ENCODE assay signal across 9 cellular contexts in the genomic region with DNA sequence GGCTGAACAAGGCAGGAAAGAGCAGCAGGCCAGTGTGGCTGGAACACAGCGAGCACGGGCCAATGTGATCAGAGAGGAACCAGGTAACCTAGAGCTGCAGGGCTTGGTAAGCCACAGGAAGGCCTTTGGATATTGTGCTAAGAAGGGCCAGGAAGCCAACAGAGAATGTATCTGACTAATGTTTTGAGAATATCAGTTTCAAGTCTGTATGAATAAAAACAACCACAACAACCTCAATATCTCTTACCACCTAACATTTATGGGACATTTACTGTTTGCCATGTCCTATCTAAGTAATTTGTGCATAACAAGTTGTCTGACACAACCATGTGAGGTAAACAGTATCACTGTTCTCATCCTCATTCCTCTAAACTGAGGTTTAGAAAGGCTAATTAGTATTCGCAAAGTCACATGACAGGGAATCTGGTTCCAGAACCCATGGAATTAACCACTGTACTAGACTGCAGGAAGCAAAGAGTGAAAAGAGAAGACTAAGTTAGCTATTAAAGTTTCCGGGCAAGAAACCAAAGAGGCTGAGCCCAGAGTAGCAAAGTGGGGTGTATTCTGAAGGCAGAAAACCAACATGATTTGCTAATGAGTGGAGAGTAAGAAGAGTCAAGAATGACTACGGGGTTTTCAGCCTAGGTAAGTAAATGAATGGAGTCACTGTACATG. TPM values are rescaled to one million over a fixed set of nuclear protein-coding genes. Genes with fewer than 3 reads are reported as not detected.
A peak's percentile ranks its signal among the peaks of the same experiment; 100 is the strongest.
DNase-seq lines count a peak whose midpoint lies in the region; ATAC-seq, FAIRE-seq and TF ChIP-seq lines count a peak whose summit lies in the region.
"Had no signal": no experiment of that assay in that cellular context is flagged by ENCODE, and none has a peak within 500 bp of the region (broad histone marks: within the 10 kb centered on the region; RNA-seq: fewer than 3 reads in every experiment).

No MANE protein-coding gene starts in this region.

- DNase-seq in stimulated activated CD4-positive, alpha-beta T cell treated with anti-CD3 and anti-CD28 coated beads, Interleukin-15, amount 100 ng/mL, for 24 hours: peak; percentile 29
- no peak for DNase-seq in stimulated activated CD4-positive, alpha-beta T cell treated with anti-CD3 and anti-CD28 coated beads, Interleukin-1b, Interleukin-23, amount 100 ng/mL, for 48 hours
- no peak for DNase-seq in K562 (ENCODE audit: extremely low read depth in 1 of 4, low spot score in 3 of 4)
- DNase-seq in urothelium cell line (ENCODE audit: low spot score): no peak
- DNase-seq in Karpas-422: no peak
- DNase-seq in inferior parietal cortex (ENCODE audit: extremely low spot score): no peak
- DNase-seq: natural killer cell had no signal

- WGBS in K562 (ENCODE audit: insufficient coverage, low coverage, missing lambda C conversion rate): 73% methylated on average over 5 of the region's 5 CpGs

- POLR2A ChIA-PET in K562 (lab: Yijun Ruan, JAX): interaction anchor here (1.1 to 1.8 kb wide), 3 partner anchors 8 to 15 kb away, joined by 3 to 6 read pairs (median 4); no protein-coding TSS in a partner anchor

- no peaks in the 10 kb centered on the region for H3K9me1 ChIP-seq in K562 (ENCODE audit: control insufficient read depth, insufficient read depth, low read length)

- CTCF ChIA-PET in K562 (lab: Yijun Ruan, JAX; ENCODE audit: low intra/inter-chr PET ratio): no interaction called here

- no peaks in the 10 kb centered on the region for H3K9me3 ChIP-seq in K562 (replicated peaks; ENCODE audit: control insufficient read depth, insufficient read depth, low read depth, low read length)
- no peaks in the 10 kb centered on the region for H3K9me3 ChIP-seq in Karpas-422 (ENCODE audit: low read length)

- no TSS peak for BruUV-seq in K562 (replicated peaks; lab: Mats Ljungman, UMichigan)

- TF ChIP-seq POLR2A in K562 (conservative IDR thresholded peaks at IDR 0.05): no peak

- no peak overlapping the region for H3K4me2 ChIP-seq in K562 (ENCODE audit: insufficient read depth, low read length)
- H3K4me2 ChIP-seq in Karpas-422 (ENCODE audit: low read depth, low read length, poor library complexity, severe bottlenecking): no peak overlapping the region

- FAIRE-seq in K562 (lab: Jason Lieb, UNC) (no peak), urothelium cell line (lab: Jason Lieb, UNC) (peak; percentile 74)

- intact Hi-C loops in K562 (cut with micrococcal nuclease): no loop called here

- peaks cover 72% of the 10 kb centered on the region for H3K79me2 ChIP-seq in K562 (ENCODE audit: control insufficient read depth, insufficient read depth, low read length)
- H3K79me2 ChIP-seq in Karpas-422 (ENCODE audit: low read length): peaks cover 98% of the 10 kb centered on the region

- H3K27ac ChIP-seq in K562 (ENCODE audit: extremely low read depth, low read depth, low read length) (no peak overlapping the region), Karpas-422 (ENCODE audit: low read length) (no peak overlapping the region)

- H3K9me2 ChIP-seq in Karpas-422 (replicated peaks; ENCODE audit: insufficient read depth, low read length): no peaks in the 10 kb centered on the region

- H3K36me3 ChIP-seq in K562 (ENCODE audit: control insufficient read depth, insufficient read depth, low read length) (peaks cover 11% of the 10 kb centered on the region; the same call in 1 of the 3 replicates), Karpas-422 (ENCODE audit: insufficient read depth, low read length) (no peaks in the 10 kb centered on the region)

- H4K20me1 ChIP-seq in K562 (replicated peaks; ENCODE audit: control insufficient read depth, insufficient read depth, low read length) (peaks cover 20% of the 10 kb centered on the region), Karpas-422 (ENCODE audit: insufficient read depth, low read depth, low read length) (no peaks in the 10 kb centered on the region; the same call in 1 of the 2 replicates)

- TF ChIP-seq EP300 in K562 (IDR thresholded peaks at IDR 0.05; ENCODE audit: low read length): no peak

- H3K4me3 ChIP-seq in K562: no peak overlapping the region
- H3K4me3 ChIP-seq in Karpas-422 (ENCODE audit: low read length): no peak overlapping the region

- no peaks in the 10 kb centered on the region for H3K27me3 ChIP-seq in K562 (ENCODE audit: control insufficient read depth in 2 of 2, insufficient read depth in 2 of 2, low read length in 2 of 2)
- no peaks in the 10 kb centered on the region for H3K27me3 ChIP-seq in Karpas-422 (ENCODE audit: low read length)

- in situ Hi-C loops in K562 (cut with MboI): no loop called here

- no peak for TF ChIP-seq RAD21 in K562 (CRISPR knock-in tag; conservative IDR thresholded peaks at IDR 0.05 in 1 of 2, IDR thresholded peaks at IDR 0.05 in 1 of 2)

- H3K9ac ChIP-seq in K562 (ENCODE audit: insufficient read depth in 1 of 2, low read depth in 2 of 2, low read length in 2 of 2) (no peak overlapping the region), Karpas-422 (ENCODE audit: low read length) (no peak overlapping the region)

- peak; percentile 67 for ATAC-seq in HG03354 (IDR thresholded peaks at IDR 0.05; ENCODE audit: poor library complexity, severe bottlenecking, unreplicated experiment)
- ATAC-seq in K562: peak; percentile 41
- no peak for ATAC-seq in GM18520 (IDR thresholded peaks at IDR 0.05; ENCODE audit: unreplicated experiment)

- H3K4me1 ChIP-seq in K562 (replicated peaks in 1 of 2; ENCODE audit: control insufficient read depth in 2 of 2, insufficient read depth in 2 of 2, low read length in 2 of 2): 0 out of 5 replicates have a peak, but pooled peaks cover 0 to 2% of the 10 kb centered on the region in 2 experiments
- peaks cover 10% of the 10 kb centered on the region; the same call in 1 of the 2 replicates for H3K4me1 ChIP-seq in Karpas-422 (ENCODE audit: low read length)

- TF ChIP-seq CTCF in K562 (IDR thresholded peaks at IDR 0.05 in 2 of 3, conservative IDR thresholded peaks at IDR 0.05 in 1 of 3; ENCODE audit: insufficient read depth in 2 of 3, low read depth in 1 of 3, low read length in 3 of 3): no peak

- H2AFZ ChIP-seq in K562 (ENCODE audit: low read depth, low read length): no peak overlapping the region
- H2AFZ ChIP-seq in Karpas-422 (ENCODE audit: low read length): no peak overlapping the region

RNA-seq across cellular contexts. Expression of a gene that starts 38.9 kb away (rescaled TPM):
- total RNA-seq in K562 (2011; cell fraction: chromatin; rRNA removed; ENCODE audit: low replicate concordance): 42.1 and 69.3 TPM in 2 replicates
- 30.9 and 32.4 TPM in 2 replicates for total RNA-seq in K562 (2011; cell fraction: nucleolus; rRNA removed)
- 37.6 and 46.4 TPM in 2 replicates for total RNA-seq in K562 (2011; cell fraction: nucleoplasm; rRNA removed)
- total RNA-seq in K562 (2014; rRNA removed): 28.6 and 32.5 TPM in 2 replicates
- 21.7 and 23.8 TPM in 2 replicates for total RNA-seq in K562 (2014; rRNA removed; fragmentation: Illumina TruSeq; extraction: Trizol)
- 28.2 and 31.7 TPM in 2 replicates for total RNA-seq in K562 (2015; rRNA removed; fragmentation: Illumina TruSeq; extraction: Trizol)
- 21.2 and 23.3 TPM in 2 replicates for total RNA-seq in K562 (2021)
- polyA plus RNA-seq in K562 (2011; rRNA removed): 11.0 and 16.9 TPM in 2 replicates
- polyA plus RNA-seq in K562 (2011; cell fraction: cytosol; rRNA removed): 12.1 and 12.4 TPM in 2 replicates
- 16.3 and 17.6 TPM in 2 replicates for polyA plus RNA-seq in K562 (2011; cell fraction: nucleus; rRNA removed)
- 8.8 and 11.4 TPM in 2 replicates for polyA plus RNA-seq in K562 (2012)
- 17.2 and 22.4 TPM in 2 replicates for polyA plus RNA-seq in K562 (2014; fragmentation: Illumina TruSeq; extraction: Trizol)
- polyA plus RNA-seq in K562 (2014; fragmentation: Nextera tagmentation; extraction: Ambion mirVana): 10 to 100 TPM in 1 of 2 experiments, 1 to 10 TPM in 1; 8.1 to 10.1 TPM
- polyA plus RNA-seq in K562 (2014; rRNA removed): 20.0 and 21.7 TPM in 2 replicates
- polyA minus RNA-seq in K562 (2011; rRNA and poly(A)+ RNA removed): 31.0 and 32.1 TPM in 2 replicates
- polyA minus RNA-seq in K562 (2011; cell fraction: cytosol; rRNA and poly(A)+ RNA removed): 16.0 and 19.6 TPM in 2 replicates
- 21.9 and 37.9 TPM in 2 replicates for polyA minus RNA-seq in K562 (2011; cell fraction: nucleus; rRNA and poly(A)+ RNA removed)
- total RNA-seq in Karpas-422 (2014; rRNA removed; shearing (Covaris generic); ENCODE audit: low replicate concordance): 17.4 and 18.9 TPM in 2 replicates

RNA-seq across cellular contexts. Expression of a gene that starts 39.4 kb away (rescaled TPM):
- total RNA-seq in K562 (2011; cell fraction: chromatin; rRNA removed; ENCODE audit: low replicate concordance): 11.3 and 16.8 TPM in 2 replicates
- total RNA-seq in K562 (2011; cell fraction: nucleolus; rRNA removed): 8.8 and 9.3 TPM in 2 replicates
- 10.6 and 12.0 TPM in 2 replicates for total RNA-seq in K562 (2011; cell fraction: nucleoplasm; rRNA removed)
- total RNA-seq in K562 (2014; rRNA removed) (6.9 and 7.1 TPM in 2 replicates), K562 (2014; rRNA removed; fragmentation: Illumina TruSeq; extraction: Trizol) (12.7 and 13.2 TPM in 2 replicates), K562 (2015; rRNA removed; fragmentation: Illumina TruSeq; extraction: Trizol) (12.8 and 13.2 TPM in 2 replicates), K562 (2021) (12.1 and 13.6 TPM in 2 replicates)
- polyA plus RNA-seq in K562 (2011; rRNA removed) (5.3 and 5.9 TPM in 2 replicates), K562 (2014; fragmentation: Illumina TruSeq; extraction: Trizol) (7.1 and 7.7 TPM in 2 replicates), K562 (2014; fragmentation: Nextera tagmentation; extraction: Ambion mirVana) (1 to 10 TPM; 2.1 to 4.2 TPM), K562 (2014; rRNA removed) (5.7 and 7.2 TPM in 2 replicates)
- 2.3 and 3.5 TPM in 2 replicates for polyA plus RNA-seq in K562 (2011; cell fraction: cytosol; rRNA removed)
- polyA plus RNA-seq in K562 (2011; cell fraction: nucleus; rRNA removed): 6.2 and 6.5 TPM in 2 replicates
- polyA plus RNA-seq in K562 (2012): 5.0 and 5.2 TPM in 2 replicates
- 13.4 and 14.7 TPM in 2 replicates for polyA minus RNA-seq in K562 (2011; rRNA and poly(A)+ RNA removed)
- polyA minus RNA-seq in K562 (2011; cell fraction: cytosol; rRNA and poly(A)+ RNA removed): 7.4 and 7.5 TPM in 2 replicates
- polyA minus RNA-seq in K562 (2011; cell fraction: nucleus; rRNA and poly(A)+ RNA removed): 5.3 and 10.2 TPM in 2 replicates
- 12.1 and 12.6 TPM in 2 replicates for total RNA-seq in Karpas-422 (2014; rRNA removed; shearing (Covaris generic); ENCODE audit: low replicate concordance)

RNA-seq across cellular contexts. Expression of a gene that starts 45.1 kb away (rescaled TPM):
- 9.0 and 24.6 TPM in 2 replicates for total RNA-seq in K562 (2011; cell fraction: chromatin; rRNA removed; ENCODE audit: low replicate concordance)
- 8.0 and 10.8 TPM in 2 replicates for total RNA-seq in K562 (2011; cell fraction: nucleolus; rRNA removed)
- total RNA-seq in K562 (2011; cell fraction: nucleoplasm; rRNA removed): 13.1 and 13.6 TPM in 2 replicates
- 18.4 TPM in 2 replicates for total RNA-seq in K562 (2014; rRNA removed)
- total RNA-seq in K562 (2014; rRNA removed; fragmentation: Illumina TruSeq; extraction: Trizol): 30.7 and 31.8 TPM in 2 replicates
- total RNA-seq in K562 (2015; rRNA removed; fragmentation: Illumina TruSeq; extraction: Trizol): 31.4 and 32.9 TPM in 2 replicates
- 24.6 and 25.0 TPM in 2 replicates for total RNA-seq in K562 (2021)
- 38.2 and 54.3 TPM in 2 replicates for polyA plus RNA-seq in K562 (2011; rRNA removed)
- polyA plus RNA-seq in K562 (2011; cell fraction: cytosol; rRNA removed): 13.5 and 21.9 TPM in 2 replicates
- 6.9 and 13.0 TPM in 2 replicates for polyA plus RNA-seq in K562 (2011; cell fraction: nucleus; rRNA removed)
- polyA plus RNA-seq in K562 (2012): 18.9 and 39.6 TPM in 2 replicates
- polyA plus RNA-seq in K562 (2014; fragmentation: Illumina TruSeq; extraction: Trizol): 27.1 and 29.3 TPM in 2 replicates
- polyA plus RNA-seq in K562 (2014; fragmentation: Nextera tagmentation; extraction: Ambion mirVana): 1 to 10 TPM; 5.2 to 5.6 TPM
- polyA plus RNA-seq in K562 (2014; rRNA removed): 14.1 and 17.2 TPM in 2 replicates
- polyA minus RNA-seq in K562 (2011; rRNA and poly(A)+ RNA removed): 106 and 110 TPM in 2 replicates
- polyA minus RNA-seq in K562 (2011; cell fraction: cytosol; rRNA and poly(A)+ RNA removed): 25.7 and 40.9 TPM in 2 replicates
- 13.1 and 21.5 TPM in 2 replicates for polyA minus RNA-seq in K562 (2011; cell fraction: nucleus; rRNA and poly(A)+ RNA removed)
- total RNA-seq in Karpas-422 (2014; rRNA removed; shearing (Covaris generic); ENCODE audit: low replicate concordance): 48.3 and 59.0 TPM in 2 replicates
